In genomic region chr15:99993681-99994131, GRCh38 we compare ENCODE assay signal across 24 cellular contexts.
A peak's percentile ranks its signal among the peaks of the same experiment; 100 is the strongest.
DNase-seq lines count a peak whose midpoint lies in the region; ATAC-seq and TF ChIP-seq lines count a peak whose summit lies in the region.
"Had no signal": no experiment of that assay in that cellular context is flagged by ENCODE, and none has a peak within 500 bp of the region (broad histone marks: within the 10 kb centered on the region; RNA-seq: fewer than 3 reads in every experiment).

No MANE protein-coding gene starts in this region.

- peaks cover 23% of the 10 kb centered on the region for H3K36me3 Mint-ChIP-seq in activated T-cell treated with anti-CD3 and anti-CD28 coated beads, Interleukin-2, amount 50 U/mL, for 24 hours (ENCODE audit: low read depth)

- no peaks in the 10 kb centered on the region for H3K36me3 ChIP-seq in spleen
- H3K36me3 ChIP-seq: SJSA1 had no signal

- no peaks in the 10 kb centered on the region for H3K4me1 Mint-ChIP-seq in activated T-cell treated with anti-CD3 and anti-CD28 coated beads, Interleukin-2, amount 50 U/mL, for 24 hours (ENCODE audit: low read depth)
- H3K4me1 Mint-ChIP-seq: CD8-positive, alpha-beta memory T cell had no signal

- H3K27ac Mint-ChIP-seq in activated T-cell treated with anti-CD3 and anti-CD28 coated beads, Interleukin-2, amount 50 U/mL, for 24 hours = no peak overlapping the region

- no peaks in the 10 kb centered on the region for H3K4me1 ChIP-seq in spleen
- H3K4me1 ChIP-seq: SJSA1 had no signal

- H3K27ac ChIP-seq in coronary artery = no peak overlapping the region
- H3K27ac ChIP-seq in spleen = no peak overlapping the region
- H3K27ac ChIP-seq: RWPE1, SJSA1 had no signal

- TF ChIP-seq CTCF in coronary artery (IDR thresholded peaks at IDR 0.05) (no peak), spleen (IDR thresholded peaks at IDR 0.05 in 8 of 11, conservative IDR thresholded peaks at IDR 0.05 in 3 of 11) (no peak)

- H3K27me3 ChIP-seq in spleen (replicated peaks in 1 of 7) = no peaks in the 10 kb centered on the region
- H3K27me3 ChIP-seq: SJSA1 had no signal

- ATAC-seq in GM18909 (IDR thresholded peaks at IDR 0.05; ENCODE audit: poor library complexity, unreplicated experiment) (no peak), HG03280 (IDR thresholded peaks at IDR 0.05; ENCODE audit: unreplicated experiment) (no peak)

- H3K4me3 Mint-ChIP-seq in activated T-cell treated with anti-CD3 and anti-CD28 coated beads, Interleukin-2, amount 50 U/mL, for 24 hours = no peak overlapping the region
- H3K4me3 Mint-ChIP-seq: CD8-positive, alpha-beta memory T cell had no signal

- H3K9me3 ChIP-seq in spleen = peaks cover 0 to 2% (median 0%) of the 10 kb centered on the region in 8 donors
- H3K9me3 ChIP-seq: SJSA1 had no signal

- no peak overlapping the region for H3K4me3 ChIP-seq in coronary artery
- no peak overlapping the region for H3K4me3 ChIP-seq in spleen
- H3K4me3 ChIP-seq: SJSA1 had no signal

- intact Hi-C loops in spleen (cut with DNase I; ENCODE audit: low total_unique reads) = no loop called here

- no peak for TF ChIP-seq POLR2A in spleen (IDR thresholded peaks at IDR 0.05)

- no peaks in the 10 kb centered on the region for H3K9me3 Mint-ChIP-seq in activated T-cell treated with anti-CD3 and anti-CD28 coated beads, Interleukin-2, amount 50 U/mL, for 24 hours

- whole genome bisulfite sequencing in spleen, 5 donors = 74 to 81% (median 77%) methylated on average over 10 of the region's 10 CpGs

- DNase-seq in activated T-cell treated with anti-CD3 and anti-CD28 coated beads, Interleukin-2, amount 50 U/mL, for 24 hours = peak; percentile 2
- DNase-seq in activated T-cell treated with anti-CD3 and anti-CD28 coated beads, Interleukin-2, amount 50 U/mL, for 1 hour = no peak
- DNase-seq in coronary artery (ENCODE audit: low spot score) (peak; percentile 62), mesenteric fat pad (ENCODE audit: low spot score) (peak; percentile 41), spleen (peak; percentile 44), DMS153 (lab: John Stamatoyannopoulos, UW) (no peak)
- DNase-seq: 8988T; AML-193; C1 segment of cervical spinal cord; Calu3; CD8-positive, alpha-beta memory T cell; GDM1; Karpas-422; MV-4-11; NCI-H1105 treated with DMSO at 0.1 percent for 48 hours; NCI-H2029 treated with DMSO at 0.1 percent for 48 hours; NCI-H226; NCI-H510A treated with DMSO at 0.1 percent for 48 hours; NCI-H748 treated with DMSO at 0.1 percent for 48 hours; NK-92 treated with Interleukin-12 subunit alpha and Interleukin-12 subunit beta, amount 100 ng/mL, for 24 hours had no signal

- no peaks in the 10 kb centered on the region for H3K27me3 Mint-ChIP-seq in activated T-cell treated with anti-CD3 and anti-CD28 coated beads, Interleukin-2, amount 50 U/mL, for 24 hours
- H3K27me3 Mint-ChIP-seq: CD8-positive, alpha-beta memory T cell had no signal

Comparison
In these comparisons a context has a peak if more than half of its experiments do, and no peak if none do; other contexts are left out.
1. DNase-seq: peak in activated T-cell treated with anti-CD3 and anti-CD28 coated beads, Interleukin-2, amount 50 U/mL, for 24 hours (single experiment), coronary artery (single experiment), mesenteric fat pad (single experiment) and spleen (single experiment); none in activated T-cell treated with anti-CD3 and anti-CD28 coated beads, Interleukin-2, amount 50 U/mL, for 1 hour (single experiment) and DMS153 (single experiment).